Comparison of ENCODE assay signal across 1 cellular context in genomic region chr18:48904086-48904485, GRCh38.
TF ChIP-seq lines count a peak whose summit lies in the region.

No MANE protein-coding gene starts in this region.

TF ChIP-seq in endothelial cell of umbilical vein, 7 proteins besides CTCF, POLR2A, EP300 and RAD21:
- TF ChIP-seq JUN (IDR thresholded peaks at IDR 0.05; ENCODE audit: borderline replicate concordance, insufficient read depth, insufficient read length, low read depth) (no peak), MYC (IDR thresholded peaks at IDR 0.05; ENCODE audit: low read depth, low read length) (no peak), EZH2 (IDR thresholded peaks at IDR 0.05; ENCODE audit: borderline replicate concordance, low read depth, low read length, severe bottlenecking) (no peak), FOS (IDR thresholded peaks at IDR 0.05; ENCODE audit: borderline replicate concordance, insufficient read depth, low read length) (no peak), POLR2AphosphoS5 (IDR thresholded peaks at IDR 0.05; ENCODE audit: insufficient read depth, low read depth, low read length) (no peak), GATA2 (IDR thresholded peaks at IDR 0.05; ENCODE audit: insufficient read depth, insufficient read length, low read depth, low read length) (no peak), MAX (IDR thresholded peaks at IDR 0.05; ENCODE audit: insufficient read depth, insufficient read length) (no peak)
